ENCODE assay signal across 9 cellular contexts in the genomic region with DNA sequence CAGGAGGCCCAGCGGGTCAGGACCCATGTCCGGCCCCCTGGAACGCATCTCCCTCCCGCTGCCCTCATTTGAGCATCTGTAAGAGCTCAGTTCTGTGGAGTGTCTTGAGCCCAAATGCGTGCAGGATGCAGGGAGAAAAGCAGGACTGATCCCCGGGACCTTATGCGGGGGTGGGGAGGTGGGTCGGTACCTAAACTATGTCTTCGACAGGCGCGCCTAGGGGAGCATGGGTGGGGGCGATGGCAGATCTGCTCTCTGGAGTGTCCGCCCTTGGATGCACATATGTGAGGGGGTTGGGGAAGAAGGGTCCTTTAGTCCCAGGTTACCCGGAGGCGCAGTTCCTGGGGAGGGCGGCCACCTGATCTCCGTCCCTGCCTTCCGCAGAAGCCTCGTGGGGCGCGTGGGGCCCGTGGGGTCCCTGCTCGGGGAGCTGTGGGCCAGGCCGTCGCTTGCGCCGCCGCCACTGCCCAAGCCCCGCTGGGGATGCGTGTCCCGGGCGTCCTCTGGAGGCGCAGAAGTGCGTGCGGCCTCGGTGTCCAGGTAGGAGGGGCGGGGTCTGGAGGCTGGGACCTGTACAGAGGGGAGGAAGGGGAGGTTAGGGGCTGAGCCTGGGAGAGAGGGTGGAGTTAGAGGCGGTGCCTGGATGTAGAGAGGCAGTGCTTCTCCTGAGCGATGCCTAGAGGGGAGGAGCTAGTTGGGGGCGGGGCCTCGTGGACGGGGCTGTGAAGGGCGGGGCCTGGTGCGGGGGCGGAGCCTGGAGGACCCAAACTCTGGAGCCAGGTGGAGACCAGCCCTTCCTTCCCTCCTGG. TPM values are rescaled to one million over a fixed set of nuclear protein-coding genes. Genes with fewer than 3 reads are reported as not detected.
A peak's percentile ranks its signal among the peaks of the same experiment; 100 is the strongest.
DNase-seq lines count a peak whose midpoint lies in the region; ATAC-seq, FAIRE-seq and TF ChIP-seq lines count a peak whose summit lies in the region.
"Had no signal": no experiment of that assay in that cellular context is flagged by ENCODE, and none has a peak within 500 bp of the region (broad histone marks: within the 10 kb centered on the region; RNA-seq: fewer than 3 reads in every experiment).

No MANE protein-coding gene starts in this region.

- TF ChIP-seq CTCF in keratinocyte (optimal IDR thresholded peaks at IDR 0.05 in 1 of 3, IDR thresholded peaks at IDR 0.05 in 1 of 3, conservative IDR thresholded peaks at IDR 0.05 in 1 of 3; ENCODE audit: extremely low read depth in 1 of 3, insufficient read depth in 2 of 3, low read length in 3 of 3) = peak in 1 of 3 experiments; percentile 21

- H2AFZ ChIP-seq in keratinocyte (ENCODE audit: control insufficient read depth, low read length) = peak overlapping the region; percentile 40

- no peak for ATAC-seq in HG03175 (IDR thresholded peaks at IDR 0.05; ENCODE audit: unreplicated experiment)

- H3K27ac Mint-ChIP-seq in activated naive CD8-positive, alpha-beta T cell = no peak overlapping the region

- H3K27ac ChIP-seq in keratinocyte (ENCODE audit: control insufficient read depth, insufficient read depth, low read length) = no peak overlapping the region

- no peak for FAIRE-seq in keratinocyte (lab: Jason Lieb, UNC)
- FAIRE-seq: G401.6 had no signal

- peaks cover 8% of the 10 kb centered on the region for H3K4me1 ChIP-seq in keratinocyte (ENCODE audit: control insufficient read depth, extremely low read depth, insufficient read depth, low read length)

- H3K79me2 ChIP-seq in keratinocyte (ENCODE audit: control insufficient read depth, insufficient read depth, low read length) = no peaks in the 10 kb centered on the region

- peaks cover 29% of the 10 kb centered on the region for H3K4me1 Mint-ChIP-seq in activated naive CD8-positive, alpha-beta T cell (ENCODE audit: low read depth)

- H3K27me3 ChIP-seq in keratinocyte (ENCODE audit: control insufficient read depth, extremely low read depth, insufficient read depth, low read length) = peaks cover 39% of the 10 kb centered on the region

- H3K9me1 ChIP-seq in keratinocyte (ENCODE audit: control insufficient read depth, extremely low read depth, insufficient read depth, low read length) = no peaks in the 10 kb centered on the region

- no peaks in the 10 kb centered on the region for H3K27me3 Mint-ChIP-seq in activated naive CD8-positive, alpha-beta T cell

- H3K4me2 ChIP-seq in keratinocyte (ENCODE audit: control insufficient read depth, extremely low read depth, insufficient read depth, low read depth, low read length) = peak overlapping the region; percentile 64

- peak overlapping the region; percentile 78 for H3K4me3 Mint-ChIP-seq in activated naive CD8-positive, alpha-beta T cell

- no peaks in the 10 kb centered on the region for H3K36me3 ChIP-seq in keratinocyte (ENCODE audit: control insufficient read depth in 2 of 2, extremely low read depth in 1 of 2, insufficient read depth in 2 of 2, low read length in 2 of 2)

- DNase-seq in SKM-1 treated with dmso at 0.1 percent for 144 hours (lab: John Stamatoyannopoulos, UW; ENCODE audit: unreplicated experiment) (peak; percentile 36), SKM-1 (lab: John Stamatoyannopoulos, UW; ENCODE audit: unreplicated experiment) (no peak), SK-N-DZ (ENCODE audit: low spot score) (peak; percentile 72), keratinocyte (ENCODE audit: low read depth, low spot score) (peak; percentile 78), GDM1 (lab: John Stamatoyannopoulos, UW) (no peak)
- peak; percentile 43 for DNase-seq in stimulated activated CD8-positive, alpha-beta memory T cell treated with anti-CD3 and anti-CD28 coated beads, Interleukin-15, amount 100 ng/mL, for 24 hours (ENCODE audit: low read depth)

- H3K4me3 ChIP-seq in keratinocyte (ENCODE audit: control insufficient read depth in 2 of 3, extremely low read depth in 1 of 3, insufficient read depth in 2 of 3, low read depth in 1 of 3, low read length in 3 of 3) = peak overlapping the region; percentile 25 to 33 (median 27)

- no peaks in the 10 kb centered on the region for H4K20me1 ChIP-seq in keratinocyte (ENCODE audit: control insufficient read depth, extremely low read depth, insufficient read depth, low read length)

- no peaks in the 10 kb centered on the region for H3K9me3 Mint-ChIP-seq in activated naive CD8-positive, alpha-beta T cell (ENCODE audit: low read depth)

- H3K36me3 Mint-ChIP-seq in activated naive CD8-positive, alpha-beta T cell = no peaks in the 10 kb centered on the region

- dilution Hi-C loops in keratinocyte (cut with MboI; ENCODE audit: extremely low pct_ligation_motif_present, low sequenced_read_pairs) = no loop called here

- H3K9ac ChIP-seq in keratinocyte (ENCODE audit: control insufficient read depth, extremely low read depth, insufficient read depth, low read length) = no peak overlapping the region

- H3K9me3 ChIP-seq in keratinocyte (ENCODE audit: control insufficient read depth, low read depth, low read length) = no peaks in the 10 kb centered on the region

RNA-seq across cellular contexts. Expression of gene CILP2, which starts 2.8 kb away (rescaled TPM):
- 1.1 and 1.8 TPM in 2 replicates for polyA plus RNA-seq in SK-N-DZ (2014; cell fraction: cytosol; rRNA removed)
- polyA plus RNA-seq in SK-N-DZ (2014; cell fraction: nucleus; rRNA removed) = 2.3 and 3.6 TPM in 2 replicates
- polyA plus RNA-seq in keratinocyte = 0.07 to 0.21 TPM (median 0.14 TPM) in 3 replicates
- not detected for polyA plus RNA-seq in keratinocyte (2011; ENCODE audit: low read depth)
- 0.01 and 0.12 TPM in 2 replicates for polyA plus RNA-seq in keratinocyte (2011; cell fraction: cytosol; rRNA removed)
- polyA plus RNA-seq in keratinocyte (2011; cell fraction: nucleus; rRNA removed) = 0.33 and 0.67 TPM in 2 replicates
- 0.11 and 0.18 TPM in 2 replicates for polyA plus RNA-seq in keratinocyte (2012; ENCODE audit: low replicate concordance)
- 0.07 to 0.16 TPM in 2 of 3 replicates, not detected in the other for polyA minus RNA-seq in keratinocyte
- 0.58 TPM for polyA minus RNA-seq in keratinocyte (2011; cell fraction: cytosol; rRNA and poly(A)+ RNA removed)
- 1.1 and 1.4 TPM in 2 replicates for polyA minus RNA-seq in keratinocyte (2011; cell fraction: nucleus; rRNA and poly(A)+ RNA removed)

RNA-seq across cellular contexts. Expression of gene YJEFN3, which starts 12.2 kb away (rescaled TPM):
- polyA plus RNA-seq in SK-N-DZ (2014; cell fraction: cytosol; rRNA removed) = 1.3 and 2.1 TPM in 2 replicates
- polyA plus RNA-seq in SK-N-DZ (2014; cell fraction: nucleus; rRNA removed) = 8.0 and 27.0 TPM in 2 replicates
- polyA plus RNA-seq in keratinocyte = 0.56 to 1.4 TPM (median 1.2 TPM) in 3 replicates
- 2.0 TPM for polyA plus RNA-seq in keratinocyte (2011; ENCODE audit: low read depth)
- polyA plus RNA-seq in keratinocyte (2011; cell fraction: cytosol; rRNA removed) = 0.11 and 0.26 TPM in 2 replicates
- 7.7 and 8.1 TPM in 2 replicates for polyA plus RNA-seq in keratinocyte (2011; cell fraction: nucleus; rRNA removed)
- 0.78 and 2.9 TPM in 2 replicates for polyA plus RNA-seq in keratinocyte (2012; ENCODE audit: low replicate concordance)
- polyA minus RNA-seq in keratinocyte = 0.43 to 0.86 TPM (median 0.69 TPM) in 3 replicates
- polyA minus RNA-seq in keratinocyte (2011; cell fraction: cytosol; rRNA and poly(A)+ RNA removed) = not detected
- 0.95 and 1.9 TPM in 2 replicates for polyA minus RNA-seq in keratinocyte (2011; cell fraction: nucleus; rRNA and poly(A)+ RNA removed)

RNA-seq across cellular contexts. Expression of gene NDUFA13, which starts 24.9 kb away (rescaled TPM):
- 38.2 and 54.5 TPM in 2 replicates for polyA plus RNA-seq in SK-N-DZ (2014; cell fraction: cytosol; rRNA removed)
- 66.8 and 68.6 TPM in 2 replicates for polyA plus RNA-seq in SK-N-DZ (2014; cell fraction: nucleus; rRNA removed)
- 294 to 475 TPM (median 343 TPM) in 3 replicates for polyA plus RNA-seq in keratinocyte
- 523 TPM for polyA plus RNA-seq in keratinocyte (2011; ENCODE audit: low read depth)
- polyA plus RNA-seq in keratinocyte (2011; cell fraction: cytosol; rRNA removed) = 167 and 490 TPM in 2 replicates
- 169 and 188 TPM in 2 replicates for polyA plus RNA-seq in keratinocyte (2011; cell fraction: nucleus; rRNA removed)
- polyA plus RNA-seq in keratinocyte (2012; ENCODE audit: low replicate concordance) = 285 and 463 TPM in 2 replicates
- polyA minus RNA-seq in keratinocyte = 116 to 149 TPM (median 142 TPM) in 3 replicates
- polyA minus RNA-seq in keratinocyte (2011; cell fraction: cytosol; rRNA and poly(A)+ RNA removed) = 191 TPM
- 36.9 and 41.3 TPM in 2 replicates for polyA minus RNA-seq in keratinocyte (2011; cell fraction: nucleus; rRNA and poly(A)+ RNA removed)

RNA-seq across cellular contexts. Expression of gene TSSK6, which starts 25.6 kb away (rescaled TPM):
- polyA plus RNA-seq in SK-N-DZ (2014; cell fraction: cytosol; rRNA removed) = 3.9 and 5.5 TPM in 2 replicates
- polyA plus RNA-seq in SK-N-DZ (2014; cell fraction: nucleus; rRNA removed) = 1.3 and 5.3 TPM in 2 replicates
- 0.47 to 1.0 TPM (median 0.77 TPM) in 3 replicates for polyA plus RNA-seq in keratinocyte
- polyA plus RNA-seq in keratinocyte (2011; ENCODE audit: low read depth) = not detected
- polyA plus RNA-seq in keratinocyte (2011; cell fraction: cytosol; rRNA removed) = 0.45 and 1.0 TPM in 2 replicates
- polyA plus RNA-seq in keratinocyte (2011; cell fraction: nucleus; rRNA removed) = 0.70 and 2.1 TPM in 2 replicates
- 0.37 and 1.2 TPM in 2 replicates for polyA plus RNA-seq in keratinocyte (2012; ENCODE audit: low replicate concordance)
- not detected in 3 replicates for polyA minus RNA-seq in keratinocyte
- not detected for polyA minus RNA-seq in keratinocyte (2011; cell fraction: cytosol; rRNA and poly(A)+ RNA removed)
- 0.63 and 0.78 TPM in 2 replicates for polyA minus RNA-seq in keratinocyte (2011; cell fraction: nucleus; rRNA and poly(A)+ RNA removed)

Comparison
In these comparisons a context has a peak if more than half of its experiments do, and no peak if none do; other contexts are left out.
1. DNase-seq: peak in SKM-1 treated with dmso at 0.1 percent for 144 hours (single experiment), SK-N-DZ (single experiment), keratinocyte (single experiment) and stimulated activated CD8-positive, alpha-beta memory T cell treated with anti-CD3 and anti-CD28 coated beads, Interleukin-15, amount 100 ng/mL, for 24 hours (single experiment); none in SKM-1 (single experiment) and GDM1 (single experiment).